In genomic region chr22:44295406-44295805, GRCh38 we compare ENCODE assay signal across 34 cellular contexts.
"Had no signal": no experiment of that assay in that cellular context is flagged by ENCODE, and none has a peak within 500 bp of the region (broad histone marks: within the 10 kb centered on the region; RNA-seq: fewer than 3 reads in every experiment).

No MANE protein-coding gene starts in this region.

- H3K27me3 ChIP-seq: MG63 had no signal

- DNase-seq: Karpas-422, Kasumi-1, MG63, MM.1S, MV-4-11, NCI-H1048, NCI-H1092, NCI-H1092 treated with DMSO at 0.1 percent for 48 hours, NCI-H1105, NCI-H1105 treated with DMSO at 0.1 percent for 48 hours, NCI-H1417, NCI-H1417 treated with DMSO at 0.1 percent for 48 hours, NCI-H1436, NCI-H1436 treated with DMSO at 0.1 percent for 48 hours, NCI-H146, NCI-H1694, NCI-H1694 treated with DMSO at 0.1 percent for 48 hours, NCI-H187, NCI-H187 treated with DMSO at 0.1 percent for 48 hours, NCI-H1930, NCI-H2029, NCI-H2029 treated with DMSO at 0.1 percent for 48 hours, NCI-H2081, NCI-H2081 treated with DMSO at 0.1 percent for 48 hours, NCI-H2107, NCI-H2171, NCI-H2171 treated with DMSO at 0.1 percent for 48 hours, NCI-H2227 treated with DMSO at 0.1 percent for 48 hours, NCI-H226, NCI-H345, NCI-H446, NCI-H446 treated with DMSO at 0.1 percent for 48 hours, NCI-H510A, NCI-H510A treated with DMSO at 0.1 percent for 48 hours had no signal

- H3K4me3 ChIP-seq: MG63 had no signal
